9 cellular contexts compared by ENCODE assay signal in genomic region chr2:170361359-170361936, GRCh38.
DNase-seq lines count a peak whose midpoint lies in the region; ATAC-seq and TF ChIP-seq lines count a peak whose summit lies in the region.
"Had no signal": no experiment of that assay in that cellular context is flagged by ENCODE, and none has a peak within 500 bp of the region (broad histone marks: within the 10 kb centered on the region; RNA-seq: fewer than 3 reads in every experiment).

No MANE protein-coding gene starts in this region.

- no peaks in the 10 kb centered on the region for H3K27me3 ChIP-seq in RWPE2 (ENCODE audit: insufficient read depth, poor library complexity, severe bottlenecking)
- H3K27me3 ChIP-seq in right cardiac atrium (ENCODE audit: control insufficient read depth, insufficient read depth): peaks cover 3% of the 10 kb centered on the region
- H3K27me3 ChIP-seq: BLaER1 had no signal

- H3K36me3 Mint-ChIP-seq in activated naive CD8-positive, alpha-beta T cell treated with anti-CD3 and anti-CD28 coated beads for 36 hours: no peaks in the 10 kb centered on the region

- H3K9me3 Mint-ChIP-seq in activated naive CD8-positive, alpha-beta T cell treated with anti-CD3 and anti-CD28 coated beads for 36 hours: no peaks in the 10 kb centered on the region

- no peak overlapping the region for H3K27ac Mint-ChIP-seq in activated naive CD8-positive, alpha-beta T cell treated with anti-CD3 and anti-CD28 coated beads for 36 hours

- no peak overlapping the region for H3K4me3 Mint-ChIP-seq in activated naive CD8-positive, alpha-beta T cell treated with anti-CD3 and anti-CD28 coated beads for 36 hours

- intact Hi-C loops in right cardiac atrium (cut with DNase I): loop anchor here in 3 of 4 donors (10.0 kb wide), 1 partner anchor 453 kb away; the partner anchor contains the start of gene GAD1 (in 3 of the 3)

- H3K27ac ChIP-seq in RWPE2 (ENCODE audit: poor library complexity, severe bottlenecking) (no peak overlapping the region), right cardiac atrium (ENCODE audit: low read length) (no peak overlapping the region)
- H3K27ac ChIP-seq: BLaER1 had no signal

- H3K4me3 ChIP-seq in RWPE2 (ENCODE audit: severe bottlenecking): no peak overlapping the region
- H3K4me3 ChIP-seq in right cardiac atrium (ENCODE audit: low read length): no peak overlapping the region
- H3K4me3 ChIP-seq: BLaER1 had no signal

- peaks cover 25% of the 10 kb centered on the region for H3K27me3 Mint-ChIP-seq in activated naive CD8-positive, alpha-beta T cell treated with anti-CD3 and anti-CD28 coated beads for 36 hours

- ATAC-seq in HG03175 (IDR thresholded peaks at IDR 0.05; ENCODE audit: unreplicated experiment) (peak; percentile 81), RWPE2 (ENCODE audit: low read depth) (peak; percentile 78), right cardiac atrium (peak; percentile 51 to 55), HG03196 (IDR thresholded peaks at IDR 0.05; ENCODE audit: unreplicated experiment) (no peak)

- H3K9me3 ChIP-seq in RWPE2 (ENCODE audit: severe bottlenecking) (no peaks in the 10 kb centered on the region), right cardiac atrium (ENCODE audit: control insufficient read depth, low read length) (no peaks in the 10 kb centered on the region)
- H3K9me3 ChIP-seq: BLaER1 had no signal

- TF ChIP-seq CTCF in RWPE2 (IDR thresholded peaks at IDR 0.05; ENCODE audit: poor library complexity, severe bottlenecking): peak; percentile 85

- DNase-seq in NCI-H1092 (lab: John Stamatoyannopoulos, UW): peak; percentile 4
- no peak for DNase-seq in NCI-H1092 treated with DMSO at 0.1 percent for 48 hours (lab: John Stamatoyannopoulos, UW)
- no peak for DNase-seq in RWPE2 (ENCODE audit: low spot score)
- peak; percentile 48 for DNase-seq in activated naive CD8-positive, alpha-beta T cell treated with anti-CD3 and anti-CD28 coated beads for 36 hours
- peak in 2 of 3 donors; percentile 24 to 48 for DNase-seq in right cardiac atrium
- DNase-seq in stimulated activated CD4-positive, alpha-beta T cell treated with anti-CD3 and anti-CD28 coated beads, Interleukin-1b, Interleukin-23, amount 100 ng/mL, for 24 hours (ENCODE audit: low read depth in 4 of 4, low spot score in 1 of 4): peak; percentile 9 to 43 (median 19)

- H3K4me1 Mint-ChIP-seq in activated naive CD8-positive, alpha-beta T cell treated with anti-CD3 and anti-CD28 coated beads for 36 hours: peaks cover 25% of the 10 kb centered on the region

- 4% methylated on average over 4 of the region's 4 CpGs for WGBS in right cardiac atrium

- no peaks in the 10 kb centered on the region for H3K36me3 ChIP-seq in RWPE2 (ENCODE audit: low read depth)
- H3K36me3 ChIP-seq: BLaER1 had no signal

- H3K4me1 ChIP-seq in RWPE2 (ENCODE audit: insufficient read depth, poor library complexity, severe bottlenecking) (no peaks in the 10 kb centered on the region), right cardiac atrium (ENCODE audit: control insufficient read depth, insufficient read depth, low read length) (no peaks in the 10 kb centered on the region)

Comparison
In these comparisons a context has a peak if more than half of its experiments do, and no peak if none do; other contexts are left out.
1. DNase-seq: peak in NCI-H1092 (single experiment), activated naive CD8-positive, alpha-beta T cell treated with anti-CD3 and anti-CD28 coated beads for 36 hours (single experiment), right cardiac atrium (2 of 3) and stimulated activated CD4-positive, alpha-beta T cell treated with anti-CD3 and anti-CD28 coated beads, Interleukin-1b, Interleukin-23, amount 100 ng/mL, for 24 hours (4 of 4); none in NCI-H1092 treated with DMSO at 0.1 percent for 48 hours (single experiment) and RWPE2 (single experiment).